ENCODE assay signal across 8 cellular contexts in genomic region chr11:19345848-19346681, GRCh38.
DNase-seq lines count a peak whose midpoint lies in the region; FAIRE-seq lines count a peak whose summit lies in the region.

No MANE protein-coding gene starts in this region.

- H2BK5ac ChIP-seq in trophoblast cell (ENCODE audit: low read depth, low read length, poor library complexity) = no peak overlapping the region

- H3K4me1 ChIP-seq in GM23248 (ENCODE audit: insufficient read depth) (no peaks in the 10 kb centered on the region), trophoblast cell (ENCODE audit: control insufficient read depth in 1 of 2, insufficient read depth in 2 of 2, low read length in 2 of 2) (peaks cover 2 to 4% of the 10 kb centered on the region in 2 experiments)

- H3K79me2 ChIP-seq in GM23248 (ENCODE audit: insufficient read depth) (no peaks in the 10 kb centered on the region), trophoblast cell (ENCODE audit: control insufficient read depth, insufficient read depth, low read length, poor library complexity) (no peaks in the 10 kb centered on the region)

- H4K20me1 ChIP-seq in GM23248 (ENCODE audit: insufficient read depth) = no peaks in the 10 kb centered on the region

- no peak overlapping the region for H3K14ac ChIP-seq in trophoblast cell (ENCODE audit: low read length)

- FAIRE-seq in frontal cortex (lab: Jason Lieb, UNC) = no peak

- no peaks in the 10 kb centered on the region for H3K79me1 ChIP-seq in trophoblast cell (ENCODE audit: low read length)

- no peaks in the 10 kb centered on the region for H3F3A ChIP-seq in GM23248 (ENCODE audit: insufficient read depth)

- peak overlapping the region; percentile 27 for H3K23ac ChIP-seq in trophoblast cell (ENCODE audit: low read length)

- no peaks in the 10 kb centered on the region for H3K9me2 ChIP-seq in GM23248 (ENCODE audit: insufficient read depth)

- no peak overlapping the region for H4K8ac ChIP-seq in trophoblast cell (ENCODE audit: low read depth, low read length)

- H3K4ac ChIP-seq in trophoblast cell (ENCODE audit: low read depth, low read length) = no peak overlapping the region

- H3K9ac ChIP-seq in GM23248 = peak overlapping the region; percentile 54
- no peak overlapping the region for H3K9ac ChIP-seq in trophoblast cell (ENCODE audit: low read length)

- H2BK120ac ChIP-seq in trophoblast cell (ENCODE audit: insufficient read depth, low read length, poor library complexity) = no peak overlapping the region

- peak overlapping the region; percentile 83 for H3K4me2 ChIP-seq in GM23248 (ENCODE audit: unreplicated experiment)
- H3K4me2 ChIP-seq in trophoblast cell (ENCODE audit: low read length) = peak overlapping the region; percentile 62

- DNase-seq in Daoy (ENCODE audit: low read depth) = peak; percentile 34
- DNase-seq in GM23248 = peak; percentile 52
- DNase-seq in OCI-M1 (lab: John Stamatoyannopoulos, UW) = peak; percentile 28
- peak; percentile 69 to 76 for DNase-seq in frontal cortex (ENCODE audit: low spot score in 2 of 2)
- DNase-seq in trophoblast cell = no peak
- DNase-seq in H4 (ENCODE audit: low spot score) = no peak
- no peak for DNase-seq in dedifferentiated amniotic fluid mesenchymal stem cell (ENCODE audit: extremely low spot score)
- DNase-seq in NCI-H1436 (lab: John Stamatoyannopoulos, UW) = no peak

- H3K27me3 ChIP-seq in GM23248 (replicated peaks; ENCODE audit: insufficient read depth) = peaks cover 13% of the 10 kb centered on the region; the same call in 1 of the 2 replicates
- H3K27me3 ChIP-seq in trophoblast cell (ENCODE audit: insufficient read depth, low read length) = peaks cover 41% of the 10 kb centered on the region

- H3K36me3 ChIP-seq in GM23248 (ENCODE audit: low read depth) (no peaks in the 10 kb centered on the region), trophoblast cell (ENCODE audit: control insufficient read depth in 1 of 2, insufficient read depth in 2 of 2, low read length in 2 of 2) (no peaks in the 10 kb centered on the region)

- 1 to 3% methylated on average over 47 to 54 of the region's 54 CpGs for WGBS in GM23248 (ENCODE audit: low coverage in 1 of 2, low lambda C conversion rate in 2 of 2, missing lambda C conversion rate in 2 of 2), 2 experiments
- no CpG with 5 or more reads among the region's 54 CpGs for WGBS in trophoblast cell (ENCODE audit: extremely low coverage, insufficient coverage, insufficient read length)

- H2AK5ac ChIP-seq in trophoblast cell (ENCODE audit: low read length) = no peak overlapping the region

- H4K12ac ChIP-seq in trophoblast cell (ENCODE audit: low read depth, low read length) = no peak overlapping the region

- no peak overlapping the region for H4K91ac ChIP-seq in trophoblast cell (ENCODE audit: low read depth, low read length)

- no peak overlapping the region for H2BK12ac ChIP-seq in trophoblast cell (ENCODE audit: low read length)

- in situ Hi-C loops in GM23248 (cut with MboI) = no loop called here

- H3K27ac ChIP-seq in GM23248 (no peak overlapping the region), trophoblast cell (ENCODE audit: low read depth, low read length) (no peak overlapping the region)

- H3K9me3 ChIP-seq in GM23248 (ENCODE audit: low read depth) (no peaks in the 10 kb centered on the region), trophoblast cell (ENCODE audit: insufficient read depth, low read depth, low read length) (peaks cover 4% of the 10 kb centered on the region)

- H3K4me3 ChIP-seq in GM23248 (peak overlapping the region; percentile 77), trophoblast cell (ENCODE audit: low read depth, low read length) (no peak overlapping the region)

- H2AFZ ChIP-seq in GM23248 (peak overlapping the region; percentile 77), trophoblast cell (ENCODE audit: insufficient read depth, low read length, poor library complexity) (no peak overlapping the region)

- H3K18ac ChIP-seq in trophoblast cell (ENCODE audit: low read length) = no peak overlapping the region

Comparison
In these comparisons a context has a peak if more than half of its experiments do, and no peak if none do; other contexts are left out.
1. DNase-seq: peak in Daoy (single experiment), GM23248 (single experiment), OCI-M1 (single experiment) and frontal cortex (2 of 2); none in trophoblast cell (0 of 2), H4 (single experiment), dedifferentiated amniotic fluid mesenchymal stem cell (single experiment) and NCI-H1436 (single experiment).